ENCODE assay signal across 30 cellular contexts in the genomic region with DNA sequence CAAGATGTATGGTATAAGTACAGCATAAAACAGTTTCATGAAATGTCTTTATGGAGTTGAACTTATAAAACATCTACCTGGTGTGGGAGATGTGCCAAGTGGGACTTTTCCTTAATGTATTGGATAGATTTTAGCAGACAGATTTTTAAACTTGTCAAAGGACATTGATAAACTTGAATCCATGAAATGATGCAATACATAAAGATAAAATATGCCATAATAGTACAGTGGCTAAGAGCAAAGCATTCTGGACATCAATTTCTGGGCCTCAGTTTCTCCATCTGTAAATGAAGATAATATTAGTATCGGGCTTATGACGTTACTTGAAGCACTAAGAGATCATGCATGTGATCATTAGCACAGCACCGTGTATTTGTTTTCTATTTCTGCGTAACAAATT. TPM values are rescaled to one million over a fixed set of nuclear protein-coding genes. Genes with fewer than 3 reads are reported as not detected.
"Had no signal": no experiment of that assay in that cellular context is flagged by ENCODE, and none has a peak within 500 bp of the region (broad histone marks: within the 10 kb centered on the region; RNA-seq: fewer than 3 reads in every experiment).

No MANE protein-coding gene starts in this region.

- H3K36me3 ChIP-seq: stomach, suprapubic skin, thoracic aorta, tibial artery, tibial nerve, transverse colon, upper lobe of right lung, uterus, vagina had no signal

- H3K4me3 ChIP-seq: stomach, suprapubic skin, testis, thoracic aorta, thyroid gland, tibial artery, tibial nerve, transverse colon, upper lobe of left lung, upper lobe of right lung, uterus, vagina had no signal

- ATAC-seq: stimulated activated effector memory CD8-positive, alpha-beta T cell treated with anti-CD3 and anti-CD28 coated beads, Interleukin-12 subunit alpha, Interleukin-12 subunit beta, amount 100 ng/mL, for 72 hours; stimulated activated memory B cell treated with anti-CD40 and anti-IgM and Interleukin-4, amounts not matched to agents 10 μg/mL and 1 μg/mL and 100 μg/mL, for 72 hours; stimulated activated naive B cell treated with anti-CD40 and anti-IgM and Interleukin-4, amounts not matched to agents 10 μg/mL and 1 μg/mL and 100 μg/mL, for 72 hours; stimulated activated naive CD8-positive, alpha-beta T cell treated with anti-CD3 and anti-CD28 coated beads, Interleukin-15, amount 100 ng/mL, for 72 hours; stimulated activated naive CD8-positive, alpha-beta T cell treated with anti-CD3 and anti-CD28 coated beads, Interleukin-15, Interleukin-2, amounts not matched to agents 100 U/mL and 50 U/mL, for 24 hours; upper lobe of right lung had no signal

- H3K9me3 ChIP-seq: stomach, suprapubic skin, testis, thoracic aorta, thyroid gland, tibial artery, tibial nerve, transverse colon, upper lobe of left lung, upper lobe of right lung, uterus, vagina had no signal

- H3K4me1 ChIP-seq: stomach, suprapubic skin, testis, thyroid gland, tibial artery, tibial nerve, transverse colon, upper lobe of left lung, upper lobe of right lung, uterus, vagina had no signal

- H3K27me3 ChIP-seq: testis, thyroid gland, tibial artery, tibial nerve, upper lobe of left lung, upper lobe of right lung, vagina had no signal

- DNase-seq: stimulated activated CD4-positive, alpha-beta T cell treated with anti-CD3 and anti-CD28 coated beads, Interleukin-2, amount 100 ng/mL, for 48 hours; stimulated activated CD4-positive, alpha-beta T cell treated with anti-CD3 and anti-CD28 coated beads, Interleukin-4, amount 100 ng/mL, for 1 hour; stimulated activated CD4-positive, alpha-beta T cell treated with anti-CD3 and anti-CD28 coated beads, Interleukin-4, amount 100 ng/mL, for 24 hours; stimulated activated CD4-positive, alpha-beta T cell treated with anti-CD3 and anti-CD28 coated beads, Interleukin-4, amount 100 ng/mL, for 4 hours; stimulated activated CD8-positive, alpha-beta memory T cell treated with anti-CD3 and anti-CD28 coated beads, Interleukin-4, amount 100 ng/mL, for 48 hours; stimulated activated naive B cell treated with anti-CD40 and anti-IgM and Interleukin-4, amounts not matched to agents 10 μg/mL and 1 μg/mL and 100 μg/mL, for 72 hours; stimulated activated naive CD4-positive, alpha-beta T cell; stimulated activated naive CD4-positive, alpha-beta T cell treated with Interleukin-2 at 50 U/mL for 16 hours; stimulated activated naive CD8-positive, alpha-beta T cell treated with anti-CD3 and anti-CD28 coated beads, Interleukin-15, amount 100 ng/mL, for 72 hours; stimulated activated naive CD8-positive, alpha-beta T cell treated with anti-CD3 and anti-CD28 coated beads, Interleukin-15, Interleukin-2, amounts not matched to agents 100 U/mL and 50 U/mL, for 24 hours; stomach; substantia nigra; testis; thyroid gland; tibial artery; transverse colon; trophoblast cell; upper lobe of left lung; upper lobe of right lung; uterus had no signal

- H3K27ac ChIP-seq: stomach, suprapubic skin, testis, thoracic aorta, thyroid gland, tibial artery, tibial nerve, transverse colon, upper lobe of left lung, upper lobe of right lung, uterus, vagina had no signal

- FAIRE-seq: urothelium cell line had no signal

RNA-seq across cellular contexts. Expression of gene NKX2-1, which starts 45.4 kb away (rescaled TPM):
- total RNA-seq: subcutaneous adipose tissue, suprapubic skin, thoracic aorta, tibial nerve, transverse colon, ureter, urinary bladder, uterus, vagina had no signal
- polyA plus RNA-seq: stomach, urinary bladder had no signal
